Comparison of ENCODE assay signal across 1 cellular context in genomic region chr1:33181038-33181861, GRCh38.
TF ChIP-seq lines count a peak whose summit lies in the region.

No MANE protein-coding gene starts in this region.

TF ChIP-seq in HEK293, 187 proteins besides CTCF, POLR2A, EP300 and RAD21 (continued from another document and continues in another):
- no peak for TF ChIP-seq ZBTB44 (tag by site-specific recombination; IDR thresholded peaks at IDR 0.05)
- no peak for TF ChIP-seq ZNF658 (tag by site-specific recombination; IDR thresholded peaks at IDR 0.05)
- no peak for TF ChIP-seq TSHZ1 (tag by site-specific recombination; IDR thresholded peaks at IDR 0.05; ENCODE audit: borderline replicate concordance)
- TF ChIP-seq ZNF398 (tag by site-specific recombination; IDR thresholded peaks at IDR 0.05) = peak; percentile 61
- TF ChIP-seq HIC1 (tag by site-specific recombination; IDR thresholded peaks at IDR 0.05) = peak; percentile 72
- TF ChIP-seq KLF10 (tag by site-specific recombination; IDR thresholded peaks at IDR 0.05) = peak; percentile 47; the same call in 1 of the 2 replicates
- no peak for TF ChIP-seq ZNF211 (tag by site-specific recombination; IDR thresholded peaks at IDR 0.05; ENCODE audit: low read depth)
- no peak for TF ChIP-seq ZNF623 (tag by site-specific recombination; IDR thresholded peaks at IDR 0.05)
- TF ChIP-seq ZFP41 (tag by site-specific recombination; IDR thresholded peaks at IDR 0.05; ENCODE audit: borderline replicate concordance) = no peak
- TF ChIP-seq ZNF521 (tag by site-specific recombination; IDR thresholded peaks at IDR 0.05) = no peak
- no peak for TF ChIP-seq ZNF354C (tag by site-specific recombination; IDR thresholded peaks at IDR 0.05; ENCODE audit: borderline replicate concordance, low read depth)
- TF ChIP-seq ZXDB (tag by site-specific recombination; IDR thresholded peaks at IDR 0.05) = no peak; the same call in 1 of the 2 replicates
- TF ChIP-seq ZNF266 (tag by site-specific recombination; IDR thresholded peaks at IDR 0.05; ENCODE audit: low read depth) = no peak
- peak; percentile 64; the same call in 1 of the 2 replicates for TF ChIP-seq ZBTB20 (tag by site-specific recombination; IDR thresholded peaks at IDR 0.05)
- TF ChIP-seq MYNN (tag by site-specific recombination; IDR thresholded peaks at IDR 0.05; ENCODE audit: borderline replicate concordance) = 0 out of 2 replicates have a peak, but pooled peaks have one; percentile 7
- no peak for TF ChIP-seq ZNF624 (tag by site-specific recombination; IDR thresholded peaks at IDR 0.05)
- TF ChIP-seq ZBTB6 (tag by site-specific recombination; IDR thresholded peaks at IDR 0.05) = 0 out of 2 replicates have a peak, but pooled peaks have one; percentile 9
- TF ChIP-seq ZNF571 (tag by site-specific recombination; IDR thresholded peaks at IDR 0.05) = no peak
- peak; percentile 62; the same call in 1 of the 2 replicates for TF ChIP-seq ZNF76 (tag by site-specific recombination; IDR thresholded peaks at IDR 0.05; ENCODE audit: borderline replicate concordance, low read depth)
- TF ChIP-seq ZBTB11 (tag by site-specific recombination; conservative IDR thresholded peaks at IDR 0.05; ENCODE audit: low read depth) = no peak
- TF ChIP-seq ZNF518A (tag by site-specific recombination; conservative IDR thresholded peaks at IDR 0.05; ENCODE audit: low read depth) = no peak
- peak; percentile 91 for TF ChIP-seq ZNF449 (tag by site-specific recombination; IDR thresholded peaks at IDR 0.05)
- 0 out of 2 replicates have a peak, but pooled peaks have one; percentile 50 for TF ChIP-seq ZNF2 (tag by site-specific recombination; IDR thresholded peaks at IDR 0.05)
- no peak; the same call in 1 of the 2 replicates for TF ChIP-seq SP7 (tag by site-specific recombination; IDR thresholded peaks at IDR 0.05)
- TF ChIP-seq ZSCAN18 (tag by site-specific recombination; IDR thresholded peaks at IDR 0.05) = no peak
- TF ChIP-seq ZNF785 (tag by site-specific recombination; IDR thresholded peaks at IDR 0.05) = no peak
- TF ChIP-seq ZNF174 (tag by site-specific recombination; IDR thresholded peaks at IDR 0.05) = no peak
- peak; percentile 25; the same call in 1 of the 2 replicates for TF ChIP-seq BCL11A (tag by site-specific recombination; IDR thresholded peaks at IDR 0.05; ENCODE audit: low read depth)
- TF ChIP-seq ZNF704 (tag by site-specific recombination; IDR thresholded peaks at IDR 0.05) = no peak
